In the genomic region with DNA sequence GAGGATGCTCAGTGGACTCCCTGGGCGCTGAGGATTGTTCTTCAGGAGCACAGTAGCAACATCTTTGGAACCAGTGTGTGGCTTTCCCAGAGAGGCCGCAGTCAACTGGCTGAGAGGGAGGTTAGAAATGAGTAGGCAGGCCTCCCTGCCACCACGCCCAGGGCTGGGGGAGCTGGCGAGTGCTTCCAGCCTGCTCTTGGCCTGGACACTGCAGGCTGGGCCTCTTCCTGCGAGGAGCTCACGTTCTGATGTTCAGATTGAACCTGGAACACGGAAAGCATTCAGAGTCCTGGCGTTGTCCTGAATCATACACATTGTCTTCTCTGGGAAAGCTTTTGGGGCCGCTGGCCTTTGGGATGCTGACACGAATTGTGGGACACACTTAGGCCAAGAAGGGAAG, we compare ENCODE assay signal across 22 cellular contexts. TPM values are rescaled to one million over a fixed set of nuclear protein-coding genes. Genes with fewer than 3 reads are reported as not detected.
"Had no signal": no experiment of that assay in that cellular context is flagged by ENCODE, and none has a peak within 500 bp of the region (broad histone marks: within the 10 kb centered on the region; RNA-seq: fewer than 3 reads in every experiment).

No MANE protein-coding gene starts in this region.

- H3K9me3 Mint-ChIP-seq: activated naive CD4-positive, alpha-beta T cell treated with anti-CD3 and anti-CD28 coated beads, Interleukin-2, amount 50 U/mL, for 24 hours had no signal

- H3K4me3 ChIP-seq: mucosa of descending colon, pancreas, tibial artery had no signal

- H3K27me3 ChIP-seq: neutrophil, pancreas, tibial artery had no signal

- H3K36me3 Mint-ChIP-seq: activated naive CD4-positive, alpha-beta T cell treated with anti-CD3 and anti-CD28 coated beads, Interleukin-2, amount 50 U/mL, for 24 hours had no signal

- DNase-seq: activated CD4-positive, alpha-beta T cell treated with anti-CD3 and anti-CD28 coated beads, Interleukin-2, amount 10 ng/mL, durations not matched to agents 7 days and 5 days; activated CD4-positive, CD25-positive, alpha-beta regulatory T cell treated with anti-CD3 and anti-CD28 coated beads, Interleukin-2, amount 50 U/mL, for 72 hours; activated CD8-positive, alpha-beta memory T cell treated with anti-CD3 and anti-CD28 coated beads, Interleukin-2, amount 10 ng/mL, durations not matched to agents 7 days and 5 days; activated CD8-positive, alpha-beta T cell treated with anti-CD3 and anti-CD28 coated beads for 36 hours; activated gamma-delta T cell; activated T-cell treated with anti-CD3 and anti-CD28 coated beads for 4 hours; anterior cingulate cortex; central memory CD4-positive, alpha-beta T cell; effector memory CD4-positive, alpha-beta T cell; foreskin melanocyte; hypothalamus; mesenchymal stem cell; mucosa of descending colon; pancreas; stimulated activated CD4-positive, alpha-beta T cell treated with anti-CD3 and anti-CD28 coated beads, Interleukin-2, amount 100 ng/mL, for 48 hours; stimulated activated naive CD4-positive, alpha-beta T cell; T-helper 1 cell; tibial artery; WERI-Rb-1 had no signal

- H3K27ac ChIP-seq: neutrophil, pancreas, WERI-Rb-1 had no signal

- H3K4me1 ChIP-seq: pancreas had no signal

- H3K27me3 Mint-ChIP-seq: activated CD4-positive, alpha-beta T cell treated with anti-CD3 and anti-CD28 coated beads, Interleukin-2, amount 10 ng/mL, durations not matched to agents 7 days and 5 days; activated CD8-positive, alpha-beta memory T cell treated with anti-CD3 and anti-CD28 coated beads, Interleukin-2, amount 10 ng/mL, durations not matched to agents 7 days and 5 days; activated CD8-positive, alpha-beta T cell treated with anti-CD3 and anti-CD28 coated beads for 36 hours; activated naive CD4-positive, alpha-beta T cell treated with anti-CD3 and anti-CD28 coated beads, Interleukin-2, amount 50 U/mL, for 24 hours; brain had no signal

- H3K27ac Mint-ChIP-seq: activated CD4-positive, alpha-beta T cell treated with anti-CD3 and anti-CD28 coated beads, Interleukin-2, amount 10 ng/mL, durations not matched to agents 7 days and 5 days; activated CD8-positive, alpha-beta memory T cell treated with anti-CD3 and anti-CD28 coated beads, Interleukin-2, amount 10 ng/mL, durations not matched to agents 7 days and 5 days; activated CD8-positive, alpha-beta T cell treated with anti-CD3 and anti-CD28 coated beads for 36 hours; activated naive CD4-positive, alpha-beta T cell treated with anti-CD3 and anti-CD28 coated beads, Interleukin-2, amount 50 U/mL, for 24 hours had no signal

- H3K4me1 Mint-ChIP-seq: activated CD4-positive, alpha-beta T cell treated with anti-CD3 and anti-CD28 coated beads, Interleukin-2, amount 10 ng/mL, durations not matched to agents 7 days and 5 days had no signal

- ATAC-seq: activated CD8-positive, alpha-beta memory T cell treated with anti-CD3 and anti-CD28 coated beads, Interleukin-2, amount 10 ng/mL, durations not matched to agents 7 days and 5 days; activated CD8-positive, alpha-beta T cell treated with anti-CD3 and anti-CD28 coated beads for 36 hours; mucosa of descending colon had no signal

- H3K36me3 ChIP-seq: neutrophil, pancreas, tibial artery, WERI-Rb-1 had no signal

- H3K4me3 Mint-ChIP-seq: activated CD4-positive, alpha-beta T cell treated with anti-CD3 and anti-CD28 coated beads, Interleukin-2, amount 10 ng/mL, durations not matched to agents 7 days and 5 days; activated CD8-positive, alpha-beta memory T cell treated with anti-CD3 and anti-CD28 coated beads, Interleukin-2, amount 10 ng/mL, durations not matched to agents 7 days and 5 days; activated CD8-positive, alpha-beta T cell treated with anti-CD3 and anti-CD28 coated beads for 36 hours; activated naive CD4-positive, alpha-beta T cell treated with anti-CD3 and anti-CD28 coated beads, Interleukin-2, amount 50 U/mL, for 24 hours; brain had no signal

- H3K9me3 ChIP-seq: mucosa of descending colon, neutrophil, pancreas, tibial artery had no signal

RNA-seq across cellular contexts. Expression of gene TSPAN9, which starts 15.6 kb away (rescaled TPM):
- total RNA-seq: activated CD8-positive, alpha-beta memory T cell treated with anti-CD3 and anti-CD28 coated beads, Interleukin-2, amount 10 ng/mL, durations not matched to agents 7 days and 5 days had no signal
